ENCODE assay signal across 1 cellular context in the genomic region with DNA sequence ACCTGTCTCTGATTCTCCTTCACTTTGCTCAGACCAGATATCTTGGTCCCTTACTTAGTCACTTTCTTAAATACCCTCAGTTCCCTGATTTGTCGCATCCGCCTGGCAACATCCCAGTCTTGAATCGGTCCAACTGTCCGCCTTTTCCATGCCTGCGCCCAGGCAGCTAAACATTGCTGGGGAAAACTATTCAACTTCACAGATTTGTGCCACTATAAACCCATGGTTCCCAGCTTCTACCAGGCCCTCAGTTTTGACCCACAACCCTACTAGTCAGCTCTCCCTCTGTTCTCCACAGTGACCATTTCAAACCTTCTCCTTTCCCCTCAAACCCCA.
TF ChIP-seq lines count a peak whose summit lies in the region.

No MANE protein-coding gene starts in this region.

TF ChIP-seq in H1, 55 proteins besides CTCF, POLR2A, EP300 and RAD21:
- TF ChIP-seq TBP (IDR thresholded peaks at IDR 0.05; ENCODE audit: low read depth, low read length) (no peak), CHD2 (IDR thresholded peaks at IDR 0.05; ENCODE audit: low read length) (no peak)
- TF ChIP-seq, protein P1, sequence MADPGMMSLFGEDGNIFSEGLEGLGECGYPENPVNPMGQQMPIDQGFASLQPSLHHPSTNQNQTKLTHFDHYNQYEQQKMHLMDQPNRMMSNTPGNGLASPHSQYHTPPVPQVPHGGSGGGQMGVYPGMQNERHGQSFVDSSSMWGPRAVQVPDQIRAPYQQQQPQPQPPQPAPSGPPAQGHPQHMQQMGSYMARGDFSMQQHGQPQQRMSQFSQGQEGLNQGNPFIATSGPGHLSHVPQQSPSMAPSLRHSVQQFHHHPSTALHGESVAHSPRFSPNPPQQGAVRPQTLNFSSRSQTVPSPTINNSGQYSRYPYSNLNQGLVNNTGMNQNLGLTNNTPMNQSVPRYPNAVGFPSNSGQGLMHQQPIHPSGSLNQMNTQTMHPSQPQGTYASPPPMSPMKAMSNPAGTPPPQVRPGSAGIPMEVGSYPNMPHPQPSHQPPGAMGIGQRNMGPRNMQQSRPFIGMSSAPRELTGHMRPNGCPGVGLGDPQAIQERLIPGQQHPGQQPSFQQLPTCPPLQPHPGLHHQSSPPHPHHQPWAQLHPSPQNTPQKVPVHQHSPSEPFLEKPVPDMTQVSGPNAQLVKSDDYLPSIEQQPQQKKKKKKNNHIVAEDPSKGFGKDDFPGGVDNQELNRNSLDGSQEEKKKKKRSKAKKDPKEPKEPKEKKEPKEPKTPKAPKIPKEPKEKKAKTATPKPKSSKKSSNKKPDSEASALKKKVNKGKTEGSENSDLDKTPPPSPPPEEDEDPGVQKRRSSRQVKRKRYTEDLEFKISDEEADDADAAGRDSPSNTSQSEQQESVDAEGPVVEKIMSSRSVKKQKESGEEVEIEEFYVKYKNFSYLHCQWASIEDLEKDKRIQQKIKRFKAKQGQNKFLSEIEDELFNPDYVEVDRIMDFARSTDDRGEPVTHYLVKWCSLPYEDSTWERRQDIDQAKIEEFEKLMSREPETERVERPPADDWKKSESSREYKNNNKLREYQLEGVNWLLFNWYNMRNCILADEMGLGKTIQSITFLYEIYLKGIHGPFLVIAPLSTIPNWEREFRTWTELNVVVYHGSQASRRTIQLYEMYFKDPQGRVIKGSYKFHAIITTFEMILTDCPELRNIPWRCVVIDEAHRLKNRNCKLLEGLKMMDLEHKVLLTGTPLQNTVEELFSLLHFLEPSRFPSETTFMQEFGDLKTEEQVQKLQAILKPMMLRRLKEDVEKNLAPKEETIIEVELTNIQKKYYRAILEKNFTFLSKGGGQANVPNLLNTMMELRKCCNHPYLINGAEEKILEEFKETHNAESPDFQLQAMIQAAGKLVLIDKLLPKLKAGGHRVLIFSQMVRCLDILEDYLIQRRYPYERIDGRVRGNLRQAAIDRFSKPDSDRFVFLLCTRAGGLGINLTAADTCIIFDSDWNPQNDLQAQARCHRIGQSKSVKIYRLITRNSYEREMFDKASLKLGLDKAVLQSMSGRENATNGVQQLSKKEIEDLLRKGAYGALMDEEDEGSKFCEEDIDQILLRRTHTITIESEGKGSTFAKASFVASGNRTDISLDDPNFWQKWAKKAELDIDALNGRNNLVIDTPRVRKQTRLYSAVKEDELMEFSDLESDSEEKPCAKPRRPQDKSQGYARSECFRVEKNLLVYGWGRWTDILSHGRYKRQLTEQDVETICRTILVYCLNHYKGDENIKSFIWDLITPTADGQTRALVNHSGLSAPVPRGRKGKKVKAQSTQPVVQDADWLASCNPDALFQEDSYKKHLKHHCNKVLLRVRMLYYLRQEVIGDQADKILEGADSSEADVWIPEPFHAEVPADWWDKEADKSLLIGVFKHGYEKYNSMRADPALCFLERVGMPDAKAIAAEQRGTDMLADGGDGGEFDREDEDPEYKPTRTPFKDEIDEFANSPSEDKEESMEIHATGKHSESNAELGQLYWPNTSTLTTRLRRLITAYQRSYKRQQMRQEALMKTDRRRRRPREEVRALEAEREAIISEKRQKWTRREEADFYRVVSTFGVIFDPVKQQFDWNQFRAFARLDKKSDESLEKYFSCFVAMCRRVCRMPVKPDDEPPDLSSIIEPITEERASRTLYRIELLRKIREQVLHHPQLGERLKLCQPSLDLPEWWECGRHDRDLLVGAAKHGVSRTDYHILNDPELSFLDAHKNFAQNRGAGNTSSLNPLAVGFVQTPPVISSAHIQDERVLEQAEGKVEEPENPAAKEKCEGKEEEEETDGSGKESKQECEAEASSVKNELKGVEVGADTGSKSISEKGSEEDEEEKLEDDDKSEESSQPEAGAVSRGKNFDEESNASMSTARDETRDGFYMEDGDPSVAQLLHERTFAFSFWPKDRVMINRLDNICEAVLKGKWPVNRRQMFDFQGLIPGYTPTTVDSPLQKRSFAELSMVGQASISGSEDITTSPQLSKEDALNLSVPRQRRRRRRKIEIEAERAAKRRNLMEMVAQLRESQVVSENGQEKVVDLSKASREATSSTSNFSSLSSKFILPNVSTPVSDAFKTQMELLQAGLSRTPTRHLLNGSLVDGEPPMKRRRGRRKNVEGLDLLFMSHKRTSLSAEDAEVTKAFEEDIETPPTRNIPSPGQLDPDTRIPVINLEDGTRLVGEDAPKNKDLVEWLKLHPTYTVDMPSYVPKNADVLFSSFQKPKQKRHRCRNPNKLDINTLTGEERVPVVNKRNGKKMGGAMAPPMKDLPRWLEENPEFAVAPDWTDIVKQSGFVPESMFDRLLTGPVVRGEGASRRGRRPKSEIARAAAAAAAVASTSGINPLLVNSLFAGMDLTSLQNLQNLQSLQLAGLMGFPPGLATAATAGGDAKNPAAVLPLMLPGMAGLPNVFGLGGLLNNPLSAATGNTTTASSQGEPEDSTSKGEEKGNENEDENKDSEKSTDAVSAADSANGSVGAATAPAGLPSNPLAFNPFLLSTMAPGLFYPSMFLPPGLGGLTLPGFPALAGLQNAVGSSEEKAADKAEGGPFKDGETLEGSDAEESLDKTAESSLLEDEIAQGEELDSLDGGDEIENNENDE (IDR thresholded peaks at IDR 0.05; ENCODE audit: insufficient replicate concordance, low read length), result no peak
